ENCODE assay signal across 21 cellular contexts in genomic region chr12:53972152-53972702, GRCh38. TPM values are rescaled to one million over a fixed set of nuclear protein-coding genes. Genes with fewer than 3 reads are reported as not detected.
A peak's percentile ranks its signal among the peaks of the same experiment; 100 is the strongest.
DNase-seq lines count a peak whose midpoint lies in the region; ATAC-seq, FAIRE-seq and TF ChIP-seq lines count a peak whose summit lies in the region.
"Had no signal": no experiment of that assay in that cellular context is flagged by ENCODE, and none has a peak within 500 bp of the region (broad histone marks: within the 10 kb centered on the region; RNA-seq: fewer than 3 reads in every experiment).

No MANE protein-coding gene starts in this region.

- CTCF ChIA-PET in CD4-positive, alpha-beta T cell (lab: Charles Lee): no interaction called here
- CTCF ChIA-PET in H1 (lab: Charles Lee; ENCODE audit: partially characterized antibody): interaction anchor here (1.0 to 2.8 kb wide), 9 partner anchors 13 to 229 kb away, joined by 3 to 13 read pairs (median 4); partner anchors contain the start of genes HOXC10 and HOXC5

- no peak overlapping the region for H2BK5ac ChIP-seq in H1 (ENCODE audit: low read depth, low read length)

- intact Hi-C loops in CD4-positive, alpha-beta T cell (cut with DNase I, micrococcal nuclease): no loop called here
- intact Hi-C loops in vagina (cut with DNase I): no loop called here

- peaks cover 1% of the 10 kb centered on the region; the same call in 1 of the 2 replicates for H3K23me2 ChIP-seq in H1 (ENCODE audit: low read depth, low read length)

- no peak overlapping the region for H3K18ac ChIP-seq in H1 (ENCODE audit: extremely low read depth, low read length)

- no peaks in the 10 kb centered on the region for H3K9me3 ChIP-seq in CD4-positive, alpha-beta T cell (ENCODE audit: control insufficient read depth, low read length)
- 0 out of 4 replicates have a peak, but pooled peaks cover 0 to 2% of the 10 kb centered on the region in 2 experiments for H3K9me3 ChIP-seq in H1 (ENCODE audit: insufficient read depth in 2 of 2, low read depth in 1 of 2, low read length in 1 of 2)
- no peaks in the 10 kb centered on the region for H3K9me3 ChIP-seq in vagina
- H3K9me3 ChIP-seq: HAP-1 had no signal

- POLR2A ChIA-PET in CD4-positive, alpha-beta T cell (lab: Charles Lee): interaction anchor here (1.0 to 1.3 kb wide), 2 partner anchors 13 to 17 kb away, joined by 3 read pairs; partner anchors contain the start of gene HOXC12
- POLR2A ChIA-PET in H1 (lab: Charles Lee; ENCODE audit: partially characterized antibody): interaction anchor here (1.4 kb wide), 1 partner anchor 13 kb away, joined by 4 read pairs; no protein-coding TSS in a partner anchor

- H4K20me1 ChIP-seq in H1 (replicated peaks in 1 of 2; ENCODE audit: control insufficient read depth in 1 of 2, insufficient read depth in 2 of 2, low read length in 2 of 2): peaks cover 15 to 28% of the 10 kb centered on the region in 2 experiments

- peaks cover 39% of the 10 kb centered on the region for H3K4me1 Mint-ChIP-seq in CD4-positive, alpha-beta T cell (ENCODE audit: low read depth)
- H3K4me1 Mint-ChIP-seq in nephron progenitor cell: peaks cover 51% of the 10 kb centered on the region
- peaks cover 25% of the 10 kb centered on the region for H3K4me1 Mint-ChIP-seq in stimulated activated effector memory CD8-positive, alpha-beta T cell treated with anti-CD3 and anti-CD28 coated beads, Interleukin-12 subunit alpha, Interleukin-12 subunit beta, amount 100 ng/mL, for 72 hours

- H3K4ac ChIP-seq in H1 (replicated peaks; ENCODE audit: insufficient read length, low read depth, low read length): no peak overlapping the region

- no peaks in the 10 kb centered on the region for H3K9me3 Mint-ChIP-seq in CD4-positive, alpha-beta T cell
- H3K9me3 Mint-ChIP-seq in nephron progenitor cell: no peaks in the 10 kb centered on the region
- no peaks in the 10 kb centered on the region for H3K9me3 Mint-ChIP-seq in stimulated activated effector memory CD8-positive, alpha-beta T cell treated with anti-CD3 and anti-CD28 coated beads, Interleukin-12 subunit alpha, Interleukin-12 subunit beta, amount 100 ng/mL, for 72 hours

- TF ChIP-seq RAD21 in H1 (IDR thresholded peaks at IDR 0.05 in 1 of 2, conservative IDR thresholded peaks at IDR 0.05 in 1 of 2; ENCODE audit: low read depth in 2 of 2, low read length in 2 of 2): no peak

- H3K4me3 Mint-ChIP-seq in CD4-positive, alpha-beta T cell: peak overlapping the region; percentile 38
- H3K4me3 Mint-ChIP-seq in nephron progenitor cell: peak overlapping the region; percentile 86
- no peak overlapping the region for H3K4me3 Mint-ChIP-seq in stimulated activated effector memory CD8-positive, alpha-beta T cell treated with anti-CD3 and anti-CD28 coated beads, Interleukin-12 subunit alpha, Interleukin-12 subunit beta, amount 100 ng/mL, for 72 hours

- no peaks in the 10 kb centered on the region for H3K79me2 ChIP-seq in H1 (ENCODE audit: control insufficient read depth in 1 of 2, insufficient read depth in 2 of 2, low read length in 2 of 2)

- no peak for FAIRE-seq in H1 (lab: Jason Lieb, UNC)
- FAIRE-seq: K562 had no signal

- TF ChIP-seq EP300 in H1 (IDR thresholded peaks at IDR 0.05; ENCODE audit: borderline replicate concordance in 1 of 2, low read depth in 2 of 2, low read length in 2 of 2): no peak

- H3K56ac ChIP-seq in H1 (replicated peaks; ENCODE audit: insufficient read length, low read depth, low read length): no peak overlapping the region

- H4K8ac ChIP-seq in H1 (ENCODE audit: extremely low read depth, insufficient read depth, low read length): no peak overlapping the region

- 44% methylated on average over 9 of the region's 9 CpGs; no CpG with 5 or more reads in 1 of the 2 experiments for WGBS in H1 (ENCODE audit: extremely low coverage in 1 of 2, insufficient coverage in 1 of 2, insufficient read length in 1 of 2, insufficient replicate concordance in 2 of 2, low coverage in 1 of 2, low lambda C conversion rate in 2 of 2, missing lambda C conversion rate in 1 of 2), 2 experiments

- H3K4me2 ChIP-seq in H1 (ENCODE audit: insufficient read depth in 1 of 2, low read depth in 2 of 2, low read length in 2 of 2): no peak overlapping the region; a peak in 1 of 4 replicates
- H3K4me2 ChIP-seq: BLaER1 treated with 17β-estradiol and CSF1 and Interleukin-3, amounts not matched to agents 10 nM and 100 nM had no signal

- H3K4me3 ChIP-seq in H1 (ENCODE audit: extremely low read depth in 1 of 4, insufficient read depth in 2 of 4, low read depth in 3 of 4, low read length in 4 of 4): no peak overlapping the region
- no peak overlapping the region for H3K4me3 ChIP-seq in vagina
- H3K4me3 ChIP-seq: K562, Peyer's patch had no signal

- H3K4me1 ChIP-seq in H1 (replicated peaks in 1 of 4; ENCODE audit: control insufficient read depth in 3 of 4, insufficient read depth in 4 of 4, low read length in 3 of 4) (peaks cover 0 to 10% (median 4%) of the 10 kb centered on the region in 4 experiments; a peak in 5 of 7 replicates), vagina (peaks cover 20% of the 10 kb centered on the region)

- H2BK12ac ChIP-seq in H1 (ENCODE audit: low read depth, low read length): no peak overlapping the region

- H3K27ac Mint-ChIP-seq in CD4-positive, alpha-beta T cell: no peak overlapping the region
- no peak overlapping the region for H3K27ac Mint-ChIP-seq in nephron progenitor cell
- H3K27ac Mint-ChIP-seq in stimulated activated effector memory CD8-positive, alpha-beta T cell treated with anti-CD3 and anti-CD28 coated beads, Interleukin-12 subunit alpha, Interleukin-12 subunit beta, amount 100 ng/mL, for 72 hours: no peak overlapping the region

- H2AFZ ChIP-seq in H1 (ENCODE audit: low read length): no peak overlapping the region

- no peak for DNase-seq in CD4-positive, alpha-beta T cell
- peak; percentile 30 for DNase-seq in HT1080 (ENCODE audit: low read depth)
- no peak for DNase-seq in H1 (ENCODE audit: low read depth in 1 of 2, low spot score in 2 of 2)
- no peak for DNase-seq in nephron progenitor cell
- DNase-seq in NCI-H2227 treated with DMSO at 0.1 percent for 48 hours (lab: John Stamatoyannopoulos, UW): no peak
- DNase-seq in stimulated activated effector memory CD8-positive, alpha-beta T cell treated with anti-CD3 and anti-CD28 coated beads, Interleukin-12 subunit alpha, Interleukin-12 subunit beta, amount 100 ng/mL, for 72 hours (ENCODE audit: low spot score in 2 of 2): no peak
- no peak for DNase-seq in vagina (ENCODE audit: extremely low spot score in 2 of 2)
- no peak for DNase-seq in superior temporal gyrus (ENCODE audit: extremely low spot score)
- DNase-seq: activated CD4-positive, CD25-positive, alpha-beta regulatory T cell treated with anti-CD3 and anti-CD28 coated beads, Interleukin-2, amount 50 U/mL, for 72 hours; activated CD8-positive, alpha-beta memory T cell treated with anti-CD3 and anti-CD28 coated beads, Interleukin-2, amount 50 U/mL, for 4 hours; effector CD8-positive, alpha-beta T cell; NCI-H1436; stimulated activated naive CD8-positive, alpha-beta T cell treated with anti-CD3 and anti-CD28 coated beads, Interleukin-15, Interleukin-2, amounts not matched to agents 100 U/mL and 50 U/mL, for 24 hours had no signal

- H3K79me1 ChIP-seq in H1 (ENCODE audit: low read depth, low read length): no peaks in the 10 kb centered on the region

- H4K91ac ChIP-seq in H1 (replicated peaks; ENCODE audit: insufficient read length, low read length): no peak overlapping the region

- H2AK5ac ChIP-seq in H1 (ENCODE audit: low read depth, low read length): no peak overlapping the region

- H3K9ac ChIP-seq in H1 (replicated peaks in 1 of 4; ENCODE audit: extremely low read depth in 1 of 4, low read depth in 3 of 4, low read length in 3 of 4): no peak overlapping the region
- H3K9ac ChIP-seq: BLaER1 treated with 17β-estradiol and CSF1 and Interleukin-3, amounts not matched to agents 10 nM and 100 nM had no signal

- H4K5ac ChIP-seq in H1 (ENCODE audit: insufficient read length, low read depth, low read length): no peak overlapping the region

- ATAC-seq in CD4-positive, alpha-beta T cell (ENCODE audit: poor library complexity): no peak
- no peak for ATAC-seq in stimulated activated effector memory CD8-positive, alpha-beta T cell treated with anti-CD3 and anti-CD28 coated beads, Interleukin-12 subunit alpha, Interleukin-12 subunit beta, amount 100 ng/mL, for 72 hours
- ATAC-seq: activated naive CD4-positive, alpha-beta T cell treated with anti-CD3 and anti-CD28 coated beads, Interleukin-2, amount 50 U/mL, for 72 hours; K562; stimulated activated naive CD8-positive, alpha-beta T cell treated with anti-CD3 and anti-CD28 coated beads, Interleukin-15, Interleukin-2, amounts not matched to agents 100 U/mL and 50 U/mL, for 24 hours had no signal

- TF ChIP-seq POLR2A in H1 (IDR thresholded peaks at IDR 0.05; ENCODE audit: control extremely low read depth in 1 of 2, low read depth in 2 of 2, low read length in 2 of 2) (no peak), vagina (IDR thresholded peaks at IDR 0.05) (no peak)

- peaks cover 0 to 3% (median 0%) of the 10 kb centered on the region in 4 experiments; a peak in 2 of 8 replicates for H3K36me3 ChIP-seq in H1 (ENCODE audit: control insufficient read depth in 2 of 4, insufficient read depth in 4 of 4, low read length in 3 of 4)
- no peaks in the 10 kb centered on the region for H3K36me3 ChIP-seq in vagina
- H3K36me3 ChIP-seq: BLaER1 treated with 17β-estradiol and CSF1 and Interleukin-3, amounts not matched to agents 10 nM and 100 nM; HAP-1; Peyer's patch had no signal

- no peak overlapping the region for H3K14ac ChIP-seq in H1 (ENCODE audit: insufficient read length)

- peaks cover 97% of the 10 kb centered on the region for H3K27me3 Mint-ChIP-seq in CD4-positive, alpha-beta T cell
- peaks cover 99% of the 10 kb centered on the region for H3K27me3 Mint-ChIP-seq in nephron progenitor cell (ENCODE audit: low read depth, poor library complexity)

- no peak overlapping the region for H2BK15ac ChIP-seq in H1 (ENCODE audit: low read length)

- H3K36me3 Mint-ChIP-seq in CD4-positive, alpha-beta T cell (ENCODE audit: low read depth): peaks cover 5% of the 10 kb centered on the region
- H3K36me3 Mint-ChIP-seq in nephron progenitor cell (ENCODE audit: low read depth): no peaks in the 10 kb centered on the region
- H3K36me3 Mint-ChIP-seq in stimulated activated effector memory CD8-positive, alpha-beta T cell treated with anti-CD3 and anti-CD28 coated beads, Interleukin-12 subunit alpha, Interleukin-12 subunit beta, amount 100 ng/mL, for 72 hours: no peaks in the 10 kb centered on the region

- no peak overlapping the region for H3K23ac ChIP-seq in H1 (ENCODE audit: insufficient read length)

- H2BK120ac ChIP-seq in H1 (replicated peaks; ENCODE audit: low read depth, low read length): no peak overlapping the region

- H3K27ac ChIP-seq in CD4-positive, alpha-beta T cell (ENCODE audit: low read depth, low read length): no peak overlapping the region
- H3K27ac ChIP-seq in H1 (ENCODE audit: low read depth, low read length) (no peak overlapping the region), vagina (no peak overlapping the region)
- H3K27ac ChIP-seq: BLaER1 treated with 17β-estradiol and CSF1 and Interleukin-3, amounts not matched to agents 10 nM and 100 nM; Peyer's patch had no signal

- no peak overlapping the region for H2BK20ac ChIP-seq in H1 (ENCODE audit: low read length)

- TF ChIP-seq CTCF in CD4-positive, alpha-beta T cell (IDR thresholded peaks at IDR 0.05): no peak
- TF ChIP-seq CTCF in H1 (IDR thresholded peaks at IDR 0.05; ENCODE audit: control extremely low read depth in 1 of 3, insufficient read depth in 1 of 3, low read depth in 1 of 3, low read length in 3 of 3) (no peak), nephron progenitor cell (IDR thresholded peaks at IDR 0.05) (no peak), vagina (IDR thresholded peaks at IDR 0.05) (no peak)

- H3K27me3 ChIP-seq in CD4-positive, alpha-beta T cell (ENCODE audit: control insufficient read depth, insufficient read depth, low read length): peaks cover 100% of the 10 kb centered on the region
- peaks cover 99 to 100% (median 100%) of the 10 kb centered on the region in 4 experiments for H3K27me3 ChIP-seq in H1 (replicated peaks in 1 of 4; ENCODE audit: control insufficient read depth in 3 of 4, extremely low read depth in 1 of 4, insufficient read depth in 3 of 4, low read length in 3 of 4)
- peaks cover 19% of the 10 kb centered on the region for H3K27me3 ChIP-seq in vagina

RNA-seq across cellular contexts. Expression of gene HOXC11, which starts 0.7 kb away (rescaled TPM):
- total RNA-seq in CD4-positive, alpha-beta T cell: not detected
- not detected in 2 replicates for total RNA-seq in HT1080 (2014; rRNA removed; shearing (Covaris generic))
- polyA plus RNA-seq in HT1080 (2015; cell fraction: cytosol; rRNA removed): 0.20 and 0.41 TPM in 2 replicates
- polyA plus RNA-seq in HT1080 (2015; cell fraction: nucleus; rRNA removed): 0.24 and 0.41 TPM in 2 replicates
- total RNA-seq in H1 (2021; fragmentation: NEBNext Ultra II Directional; extraction: Animal tissue kit (Norgen Biotek cat#: 25700)): not detected in 2 replicates
- not detected in 2 replicates for polyA plus RNA-seq in H1 (2011; rRNA removed)
- not detected for polyA plus RNA-seq in H1 (2011; cell fraction: cytosol; rRNA removed)
- polyA plus RNA-seq in H1 (2011; cell fraction: nucleus; rRNA removed): not detected
- polyA plus RNA-seq in H1 (2012, experiment 1 of 2): not detected in 4 replicates
- not detected for polyA plus RNA-seq in H1 (2012, experiment 2 of 2)
- not detected for polyA plus RNA-seq in H1 (2013, experiment 1 of 2)
- not detected for polyA plus RNA-seq in H1 (2013, experiment 2 of 2)
- polyA minus RNA-seq in H1 (2011; rRNA and poly(A)+ RNA removed): not detected in 2 replicates
- polyA minus RNA-seq in H1 (2011; cell fraction: cytosol; rRNA and poly(A)+ RNA removed): 0.88 TPM
- polyA minus RNA-seq in H1 (2011; cell fraction: nucleus; rRNA and poly(A)+ RNA removed): 0.40 TPM
- not detected for total RNA-seq in vagina
- total RNA-seq: activated naive CD4-positive, alpha-beta T cell treated with anti-CD3 and anti-CD28 coated beads, Interleukin-2, amount 50 U/mL, for 72 hours; K562; lung microvascular endothelial cell; T-helper 2 cell treated with Interferon-gamma antibody and Interleukin-4, amounts not matched to agents 100 ng/mL and 5 ng/mL, for 36 hours had no signal
- polyA plus RNA-seq: K562 had no signal

RNA-seq across cellular contexts. Expression of gene HOTAIR, which starts 2.5 kb away (rescaled TPM):
- total RNA-seq in CD4-positive, alpha-beta T cell: not detected
- 0.88 TPM in 1 of 2 replicates, not detected in the other for total RNA-seq in HT1080 (2014; rRNA removed; shearing (Covaris generic))
- 0.10 and 0.24 TPM in 2 replicates for polyA plus RNA-seq in HT1080 (2015; cell fraction: cytosol; rRNA removed)
- 0.39 and 2.3 TPM in 2 replicates for polyA plus RNA-seq in HT1080 (2015; cell fraction: nucleus; rRNA removed)
- total RNA-seq in H1 (2021; fragmentation: NEBNext Ultra II Directional; extraction: Animal tissue kit (Norgen Biotek cat#: 25700)): not detected in 2 replicates
- polyA plus RNA-seq in H1 (2011; rRNA removed): not detected in 2 replicates
- not detected for polyA plus RNA-seq in H1 (2011; cell fraction: cytosol; rRNA removed)
- not detected for polyA plus RNA-seq in H1 (2011; cell fraction: nucleus; rRNA removed)
- polyA plus RNA-seq in H1 (2012, experiment 1 of 2): not detected in 4 replicates
- polyA plus RNA-seq in H1 (2012, experiment 2 of 2): not detected
- polyA plus RNA-seq in H1 (2013, experiment 1 of 2): not detected
- not detected for polyA plus RNA-seq in H1 (2013, experiment 2 of 2)
- polyA minus RNA-seq in H1 (2011; rRNA and poly(A)+ RNA removed): not detected in 2 replicates
- not detected for polyA minus RNA-seq in H1 (2011; cell fraction: cytosol; rRNA and poly(A)+ RNA removed)
- not detected for polyA minus RNA-seq in H1 (2011; cell fraction: nucleus; rRNA and poly(A)+ RNA removed)
- not detected for total RNA-seq in vagina
- total RNA-seq: activated naive CD4-positive, alpha-beta T cell treated with anti-CD3 and anti-CD28 coated beads, Interleukin-2, amount 50 U/mL, for 72 hours; K562; lung microvascular endothelial cell; T-helper 2 cell treated with Interferon-gamma antibody and Interleukin-4, amounts not matched to agents 100 ng/mL and 5 ng/mL, for 36 hours had no signal

RNA-seq across cellular contexts. Expression of gene HOXC10, which starts 12.7 kb away (rescaled TPM):
- total RNA-seq in CD4-positive, alpha-beta T cell: not detected
- total RNA-seq in HT1080 (2014; rRNA removed; shearing (Covaris generic)): 2.7 and 3.8 TPM in 2 replicates
- 11.5 and 13.8 TPM in 2 replicates for polyA plus RNA-seq in HT1080 (2015; cell fraction: cytosol; rRNA removed)
- polyA plus RNA-seq in HT1080 (2015; cell fraction: nucleus; rRNA removed): 2.5 and 5.9 TPM in 2 replicates
- total RNA-seq in H1 (2021; fragmentation: NEBNext Ultra II Directional; extraction: Animal tissue kit (Norgen Biotek cat#: 25700)): not detected in 2 replicates
- polyA plus RNA-seq in H1 (2011; rRNA removed): not detected in 2 replicates
- not detected for polyA plus RNA-seq in H1 (2011; cell fraction: cytosol; rRNA removed)
- not detected for polyA plus RNA-seq in H1 (2011; cell fraction: nucleus; rRNA removed)
- not detected in 4 replicates for polyA plus RNA-seq in H1 (2012, experiment 1 of 2)
- 0.20 TPM for polyA plus RNA-seq in H1 (2012, experiment 2 of 2)
- polyA plus RNA-seq in H1 (2013, experiment 1 of 2): not detected
- not detected for polyA plus RNA-seq in H1 (2013, experiment 2 of 2)
- not detected in 2 replicates for polyA minus RNA-seq in H1 (2011; rRNA and poly(A)+ RNA removed)
- polyA minus RNA-seq in H1 (2011; cell fraction: cytosol; rRNA and poly(A)+ RNA removed): not detected
- not detected for polyA minus RNA-seq in H1 (2011; cell fraction: nucleus; rRNA and poly(A)+ RNA removed)
- total RNA-seq in vagina: not detected
- total RNA-seq: activated naive CD4-positive, alpha-beta T cell treated with anti-CD3 and anti-CD28 coated beads, Interleukin-2, amount 50 U/mL, for 72 hours; lung microvascular endothelial cell; T-helper 2 cell treated with Interferon-gamma antibody and Interleukin-4, amounts not matched to agents 100 ng/mL and 5 ng/mL, for 36 hours had no signal

RNA-seq across cellular contexts. Expression of gene HOXC12, which starts 17.5 kb away (rescaled TPM):
- not detected for total RNA-seq in CD4-positive, alpha-beta T cell
- not detected in 2 replicates for total RNA-seq in HT1080 (2014; rRNA removed; shearing (Covaris generic))
- not detected in 2 replicates for polyA plus RNA-seq in HT1080 (2015; cell fraction: cytosol; rRNA removed)
- not detected in 2 replicates for polyA plus RNA-seq in HT1080 (2015; cell fraction: nucleus; rRNA removed)
- not detected in 2 replicates for total RNA-seq in H1 (2021; fragmentation: NEBNext Ultra II Directional; extraction: Animal tissue kit (Norgen Biotek cat#: 25700))
- polyA plus RNA-seq in H1 (2011; rRNA removed): not detected in 2 replicates
- not detected for polyA plus RNA-seq in H1 (2011; cell fraction: cytosol; rRNA removed)
- polyA plus RNA-seq in H1 (2011; cell fraction: nucleus; rRNA removed): not detected
- polyA plus RNA-seq in H1 (2012, experiment 1 of 2): not detected in 4 replicates
- polyA plus RNA-seq in H1 (2012, experiment 2 of 2): not detected
- not detected for polyA plus RNA-seq in H1 (2013, experiment 1 of 2)
- polyA plus RNA-seq in H1 (2013, experiment 2 of 2): not detected
- not detected in 2 replicates for polyA minus RNA-seq in H1 (2011; rRNA and poly(A)+ RNA removed)
- polyA minus RNA-seq in H1 (2011; cell fraction: cytosol; rRNA and poly(A)+ RNA removed): not detected
- not detected for polyA minus RNA-seq in H1 (2011; cell fraction: nucleus; rRNA and poly(A)+ RNA removed)
- total RNA-seq in vagina: not detected
- total RNA-seq: activated naive CD4-positive, alpha-beta T cell treated with anti-CD3 and anti-CD28 coated beads, Interleukin-2, amount 50 U/mL, for 72 hours; lung microvascular endothelial cell; NCI-H460; Peyer's patch; T-helper 2 cell treated with Interferon-gamma antibody and Interleukin-4, amounts not matched to agents 100 ng/mL and 5 ng/mL, for 36 hours had no signal

RNA-seq across cellular contexts. Expression of gene HOXC9, which starts 27.7 kb away (rescaled TPM):
- total RNA-seq in CD4-positive, alpha-beta T cell: not detected
- total RNA-seq in HT1080 (2014; rRNA removed; shearing (Covaris generic)): 9.7 and 12.2 TPM in 2 replicates
- polyA plus RNA-seq in HT1080 (2015; cell fraction: cytosol; rRNA removed): 5.6 and 7.5 TPM in 2 replicates
- 6.2 and 6.7 TPM in 2 replicates for polyA plus RNA-seq in HT1080 (2015; cell fraction: nucleus; rRNA removed)
- total RNA-seq in H1 (2021; fragmentation: NEBNext Ultra II Directional; extraction: Animal tissue kit (Norgen Biotek cat#: 25700)): not detected in 2 replicates
- polyA plus RNA-seq in H1 (2011; rRNA removed): not detected in 2 replicates
- polyA plus RNA-seq in H1 (2011; cell fraction: cytosol; rRNA removed): not detected
- not detected for polyA plus RNA-seq in H1 (2011; cell fraction: nucleus; rRNA removed)
- polyA plus RNA-seq in H1 (2012, experiment 1 of 2): not detected in 4 replicates
- not detected for polyA plus RNA-seq in H1 (2012, experiment 2 of 2)
- not detected for polyA plus RNA-seq in H1 (2013, experiment 1 of 2)
- not detected for polyA plus RNA-seq in H1 (2013, experiment 2 of 2)
- polyA minus RNA-seq in H1 (2011; rRNA and poly(A)+ RNA removed): not detected in 2 replicates
- polyA minus RNA-seq in H1 (2011; cell fraction: cytosol; rRNA and poly(A)+ RNA removed): not detected
- polyA minus RNA-seq in H1 (2011; cell fraction: nucleus; rRNA and poly(A)+ RNA removed): not detected
- not detected for total RNA-seq in vagina
- total RNA-seq: activated naive CD4-positive, alpha-beta T cell treated with anti-CD3 and anti-CD28 coated beads, Interleukin-2, amount 50 U/mL, for 72 hours; lung microvascular endothelial cell; T-helper 2 cell treated with Interferon-gamma antibody and Interleukin-4, amounts not matched to agents 100 ng/mL and 5 ng/mL, for 36 hours had no signal
